ENCODE assay signal across 12 cellular contexts in the genomic region with DNA sequence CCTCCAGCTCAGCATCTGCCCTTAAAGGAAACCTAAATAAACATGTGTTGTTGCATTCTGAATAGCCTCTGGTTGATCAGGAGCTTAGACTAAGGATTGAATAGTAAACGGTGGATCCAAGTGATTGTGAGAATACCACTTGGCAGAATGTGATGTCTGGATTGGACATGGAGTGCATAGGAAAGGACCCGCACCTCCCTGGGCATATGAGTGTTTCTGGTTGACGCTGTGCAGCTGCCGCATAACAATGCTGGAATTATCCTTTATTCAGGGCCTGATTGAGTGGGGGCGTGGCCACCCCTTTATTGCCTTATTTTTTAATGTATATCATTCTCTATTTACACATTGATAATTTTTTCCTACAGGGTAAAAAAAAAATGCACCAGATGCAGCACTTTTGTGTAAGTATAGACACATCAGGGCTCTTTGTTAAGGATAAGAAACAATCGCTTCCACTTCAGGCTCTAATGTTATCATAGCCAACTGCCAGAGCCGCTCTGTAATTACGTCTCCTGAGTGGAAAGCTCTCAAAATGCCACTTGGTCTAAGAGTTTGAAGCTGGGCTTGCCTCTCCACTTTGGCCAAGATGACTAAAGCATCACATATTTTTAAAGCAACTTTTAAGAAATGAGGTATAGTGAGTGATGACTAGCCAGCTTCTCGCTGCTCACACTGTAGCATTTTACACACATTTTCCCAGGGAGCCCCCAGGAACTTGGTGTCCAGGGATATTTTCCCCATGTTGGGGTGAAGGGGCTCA. TPM values are rescaled to one million over a fixed set of nuclear protein-coding genes. Genes with fewer than 3 reads are reported as not detected.
A peak's percentile ranks its signal among the peaks of the same experiment; 100 is the strongest.
DNase-seq lines count a peak whose midpoint lies in the region; ATAC-seq and TF ChIP-seq lines count a peak whose summit lies in the region.
"Had no signal": no experiment of that assay in that cellular context is flagged by ENCODE, and none has a peak within 500 bp of the region (broad histone marks: within the 10 kb centered on the region; RNA-seq: fewer than 3 reads in every experiment).

No MANE protein-coding gene starts in this region.

- no peaks in the 10 kb centered on the region for H3K27me3 Mint-ChIP-seq in CD8-positive, alpha-beta T cell (ENCODE audit: low read depth)
- H3K27me3 Mint-ChIP-seq in endothelial cell (ENCODE audit: unreplicated experiment), result peaks cover 2% of the 10 kb centered on the region

- peak overlapping the region; percentile 97 for H3K27ac Mint-ChIP-seq in CD8-positive, alpha-beta T cell
- H3K27ac Mint-ChIP-seq in endothelial cell (ENCODE audit: unreplicated experiment), result no peak overlapping the region
- H3K27ac Mint-ChIP-seq: nephron had no signal

- H3K4me1 Mint-ChIP-seq in CD8-positive, alpha-beta T cell (ENCODE audit: low read depth), result peaks cover 84% of the 10 kb centered on the region
- H3K4me1 Mint-ChIP-seq in endothelial cell (ENCODE audit: unreplicated experiment), result no peaks in the 10 kb centered on the region

- no peak overlapping the region for H2AK5ac ChIP-seq in neuronal stem cell (ENCODE audit: low read depth, low read length)

- no peak overlapping the region for H2BK15ac ChIP-seq in neuronal stem cell (ENCODE audit: low read length)

- POLR2A ChIA-PET in CD8-positive, alpha-beta T cell (lab: Charles Lee), result interaction anchor here (0.6 to 3.7 kb wide), 9 partner anchors 10 to 192 kb away, joined by 3 to 37 read pairs (median 10); a partner anchor contains a TSS
- POLR2A ChIA-PET in PC-9 (lab: Charles Lee; ENCODE audit: unreplicated experiment), result interaction anchor here (0.5 to 1.5 kb wide), 2 partner anchors 21 kb away, joined by 3 to 13 read pairs; no protein-coding TSS in a partner anchor

- H3K9me3 Mint-ChIP-seq in CD8-positive, alpha-beta T cell, result no peaks in the 10 kb centered on the region
- no peaks in the 10 kb centered on the region for H3K9me3 Mint-ChIP-seq in endothelial cell (ENCODE audit: unreplicated experiment)
- H3K9me3 Mint-ChIP-seq: nephron had no signal

- no peak overlapping the region for H3K23ac ChIP-seq in neuronal stem cell (ENCODE audit: low read depth, low read length, poor library complexity)

- H2BK12ac ChIP-seq in neuronal stem cell (ENCODE audit: low read length), result no peak overlapping the region

- H3K9me2 ChIP-seq in Loucy (replicated peaks; ENCODE audit: low read depth, low read length) (no peaks in the 10 kb centered on the region), PC-9 (ENCODE audit: insufficient read depth) (no peaks in the 10 kb centered on the region)

- TF ChIP-seq CTCF in CD8-positive, alpha-beta T cell (IDR thresholded peaks at IDR 0.05), result no peak
- TF ChIP-seq CTCF in Loucy (conservative IDR thresholded peaks at IDR 0.05; ENCODE audit: low read length) (no peak), PC-9 (conservative IDR thresholded peaks at IDR 0.05) (no peak), fibroblast of the aortic adventitia (IDR thresholded peaks at IDR 0.05; ENCODE audit: insufficient read depth, low read length) (no peak), endothelial cell (IDR thresholded peaks at IDR 0.05; ENCODE audit: unreplicated experiment) (no peak)

- H4K20me1 ChIP-seq in Loucy (ENCODE audit: insufficient read depth, low read length, poor library complexity, severe bottlenecking) (no peaks in the 10 kb centered on the region), PC-9 (ENCODE audit: insufficient read depth) (no peaks in the 10 kb centered on the region)

- H3K36me3 Mint-ChIP-seq in CD8-positive, alpha-beta T cell, result peaks cover under 1% of the 10 kb centered on the region
- peaks cover 4% of the 10 kb centered on the region for H3K36me3 Mint-ChIP-seq in endothelial cell (ENCODE audit: low read depth, unreplicated experiment)

- no TSS peak for BruUV-seq in PC-9 (replicated peaks; lab: Mats Ljungman, UMichigan)

- H3K4me3 Mint-ChIP-seq in CD8-positive, alpha-beta T cell, result peak overlapping the region; percentile 81
- no peak overlapping the region for H3K4me3 Mint-ChIP-seq in endothelial cell (ENCODE audit: unreplicated experiment)
- H3K4me3 Mint-ChIP-seq: nephron had no signal

- no peaks in the 10 kb centered on the region for H3K27me3 ChIP-seq in CD8-positive, alpha-beta T cell (ENCODE audit: insufficient read depth, low read length)
- H3K27me3 ChIP-seq in Loucy (ENCODE audit: insufficient read depth, low read length, poor library complexity, severe bottlenecking) (peaks cover 2% of the 10 kb centered on the region), PC-9 (ENCODE audit: insufficient read depth, low read depth) (no peaks in the 10 kb centered on the region), neuronal stem cell (ENCODE audit: control insufficient read depth in 3 of 3, insufficient read depth in 3 of 3, low read depth in 1 of 3, low read length in 3 of 3) (peaks cover 0 to 20% (median 0%) of the 10 kb centered on the region in 3 experiments)

- H3K14ac ChIP-seq in neuronal stem cell (ENCODE audit: low read length), result no peak overlapping the region

- H3K4me2 ChIP-seq in Loucy (ENCODE audit: low read depth, low read length, poor library complexity, severe bottlenecking), result peak overlapping the region; percentile 79
- peak overlapping the region; percentile 79 for H3K4me2 ChIP-seq in PC-9
- H3K4me2 ChIP-seq in neuronal stem cell (ENCODE audit: insufficient read depth, low read length, poor library complexity, severe bottlenecking), result no peak overlapping the region

- no peaks in the 10 kb centered on the region for H3K9me3 ChIP-seq in CD8-positive, alpha-beta T cell (ENCODE audit: low read length)
- H3K9me3 ChIP-seq in Loucy (ENCODE audit: insufficient read depth, low read depth, low read length) (no peaks in the 10 kb centered on the region), PC-9 (ENCODE audit: insufficient read depth, low read depth) (no peaks in the 10 kb centered on the region), neuronal stem cell (replicated peaks in 1 of 2; ENCODE audit: control insufficient read depth in 2 of 2, insufficient read depth in 1 of 2, low read depth in 1 of 2, low read length in 2 of 2) (no peaks in the 10 kb centered on the region)

- intact Hi-C loops in CD8-positive, alpha-beta T cell (cut with DNase I, micrococcal nuclease), result loop anchor here in 1 of 2 experiments (5.0 kb wide), 1 partner anchor 76 kb away; a partner anchor contains a TSS
- intact Hi-C loops in PC-9 (cut with micrococcal nuclease; ENCODE audit: unreplicated experiment), result loop anchor here (5.0 to 10.0 kb wide), 2 partner anchors 146 to 502 kb away; a partner anchor contains a TSS

- peaks cover 77% of the 10 kb centered on the region for H3K4me1 ChIP-seq in CD8-positive, alpha-beta T cell (ENCODE audit: insufficient read depth, low read length)
- H3K4me1 ChIP-seq in Loucy (ENCODE audit: insufficient read depth, low read length, poor library complexity, severe bottlenecking) (peaks cover 22% of the 10 kb centered on the region), PC-9 (replicated peaks; ENCODE audit: insufficient read depth) (peaks cover 53% of the 10 kb centered on the region), neuronal stem cell (ENCODE audit: control insufficient read depth in 2 of 2, insufficient read depth in 1 of 2, low read depth in 1 of 2, low read length in 2 of 2) (peaks cover 3 to 13% of the 10 kb centered on the region in 2 donors)

- H2BK5ac ChIP-seq in neuronal stem cell (ENCODE audit: low read length), result no peak overlapping the region

- no peak for ATAC-seq in CD8-positive, alpha-beta T cell
- no peak for ATAC-seq in HG03025 (IDR thresholded peaks at IDR 0.05; ENCODE audit: low FRiP score, unreplicated experiment)

- H3K79me2 ChIP-seq in Loucy (ENCODE audit: insufficient read depth, low read length) (no peaks in the 10 kb centered on the region), PC-9 (ENCODE audit: low read depth) (no peaks in the 10 kb centered on the region)

- CTCF ChIA-PET in CD8-positive, alpha-beta T cell (lab: Charles Lee), result interaction anchor here (0.7 to 5.8 kb wide), 9 partner anchors 13 to 156 kb away, joined by 3 to 27 read pairs (median 3); no protein-coding TSS in a partner anchor
- CTCF ChIA-PET in PC-9 (lab: Charles Lee), result interaction anchor here (0.8 to 1.2 kb wide), 4 partner anchors 79 to 188 kb away, joined by 3 read pairs; a partner anchor contains a TSS

- H2AFZ ChIP-seq in Loucy (ENCODE audit: low read length) (0 out of 2 replicates have a peak overlapping the region, but pooled peaks have one; percentile 13), PC-9 (peak overlapping the region; percentile 65), neuronal stem cell (ENCODE audit: low read length) (no peak overlapping the region)

- H3K18ac ChIP-seq in neuronal stem cell (ENCODE audit: low read length), result no peak overlapping the region

- no peak for DNase-seq in CD8-positive, alpha-beta T cell
- DNase-seq in PC-9, result peak; percentile 19 to 80
- peak; percentile 21 for DNase-seq in fibroblast of the aortic adventitia (ENCODE audit: low read depth)
- DNase-seq in neuronal stem cell (ENCODE audit: low spot score), result no peak
- no peak for DNase-seq in endothelial cell (ENCODE audit: low spot score)
- no peak for DNase-seq in NCI-H82 treated with DMSO at 0.1 percent for 48 hours (lab: John Stamatoyannopoulos, UW; ENCODE audit: unreplicated experiment)
- DNase-seq: Calu3, IMR-90 had no signal

- no peak overlapping the region for H2BK120ac ChIP-seq in neuronal stem cell (ENCODE audit: low read depth, low read length)

- H3F3A ChIP-seq in Loucy (ENCODE audit: low read depth) (no peaks in the 10 kb centered on the region), PC-9 (ENCODE audit: insufficient read depth, low read depth) (peaks cover 36% of the 10 kb centered on the region)

- no peak overlapping the region for H3K4ac ChIP-seq in neuronal stem cell (ENCODE audit: low read length)

- peak overlapping the region; percentile 31 for H3K4me3 ChIP-seq in CD8-positive, alpha-beta T cell (ENCODE audit: low read depth, low read length)
- H3K4me3 ChIP-seq in Loucy (ENCODE audit: low read length, poor library complexity, severe bottlenecking) (no peak overlapping the region), PC-9 (peak overlapping the region; percentile 35; the same call in 1 of the 2 replicates), fibroblast of the aortic adventitia (ENCODE audit: low read depth, low read length) (no peak overlapping the region), neuronal stem cell (ENCODE audit: low read length in 2 of 2) (no peak overlapping the region)

- peak overlapping the region; percentile 49 for H3K27ac ChIP-seq in CD8-positive, alpha-beta T cell (ENCODE audit: low read depth, low read length)
- H3K27ac ChIP-seq in PC-9 (peak overlapping the region; percentile 96), neuronal stem cell (replicated peaks; ENCODE audit: low read length) (no peak overlapping the region)

- WGBS in neuronal stem cell (ENCODE audit: extremely low coverage in 2 of 2, insufficient read length in 2 of 2, insufficient replicate concordance in 1 of 2), 2 donors, result no CpG with 5 or more reads among the region's 9 CpGs

- no peak overlapping the region for H4K91ac ChIP-seq in neuronal stem cell (ENCODE audit: low read depth, low read length, poor library complexity)

- no peak overlapping the region for H4K8ac ChIP-seq in neuronal stem cell (ENCODE audit: low read depth, low read length)

- no peaks in the 10 kb centered on the region for H3K36me3 ChIP-seq in CD8-positive, alpha-beta T cell (ENCODE audit: insufficient read depth, low read length)
- H3K36me3 ChIP-seq in Loucy (ENCODE audit: insufficient read depth, low read length), result no peaks in the 10 kb centered on the region
- no peaks in the 10 kb centered on the region for H3K36me3 ChIP-seq in PC-9 (ENCODE audit: low read depth)
- no peaks in the 10 kb centered on the region for H3K36me3 ChIP-seq in neuronal stem cell (replicated peaks in 1 of 2; ENCODE audit: control insufficient read depth in 2 of 2, insufficient read depth in 2 of 2, low read length in 2 of 2)

- H3K79me1 ChIP-seq in neuronal stem cell (ENCODE audit: low read depth, low read length), result no peaks in the 10 kb centered on the region

- H3K9ac ChIP-seq in Loucy (ENCODE audit: low read depth, low read length, poor library complexity, severe bottlenecking), result no peak overlapping the region
- no peak overlapping the region for H3K9ac ChIP-seq in neuronal stem cell (ENCODE audit: low read depth, low read length, poor library complexity)

RNA-seq across cellular contexts. Expression of a gene that starts 5.7 kb away (rescaled TPM):
- 10 to 100 TPM; 87.8 to 99.3 TPM for total RNA-seq in CD8-positive, alpha-beta T cell
- 84.9 and 89.0 TPM in 2 replicates for total RNA-seq in PC-9 (2021)
- not detected in 2 replicates for total RNA-seq in fibroblast of the aortic adventitia (ENCODE audit: low replicate concordance)
- polyA plus RNA-seq in neuronal stem cell (2013, experiment 1 of 2), result 0.47 TPM
- 0.44 TPM for polyA plus RNA-seq in neuronal stem cell (2013, experiment 2 of 2)
- total RNA-seq in endothelial cell (ENCODE audit: unreplicated experiment), result 1.1 TPM
- total RNA-seq: fibroblast of lung, IMR-90 had no signal
- polyA plus RNA-seq: fibroblast of lung, IMR-90 had no signal

Comparison
In these comparisons a context has a peak if more than half of its experiments do, and no peak if none do; other contexts are left out.
1. DNase-seq: peak in PC-9 (2 of 2) and fibroblast of the aortic adventitia (single experiment); none in CD8-positive, alpha-beta T cell (0 of 7), neuronal stem cell (single experiment), endothelial cell (single experiment) and NCI-H82 treated with DMSO at 0.1 percent for 48 hours (single experiment).
2. H3K4me3 ChIP-seq: peak in CD8-positive, alpha-beta T cell (single experiment) and PC-9 (single experiment); none in Loucy (single experiment), fibroblast of the aortic adventitia (single experiment) and neuronal stem cell (0 of 2).
3. RNA of a gene that starts 5.7 kb away (total RNA-seq): 87.8 to 99.3 TPM in CD8-positive, alpha-beta T cell and 84.9 to 89.0 TPM in PC-9; 1.1 TPM in endothelial cell (single experiment) and not detected in fibroblast of the aortic adventitia; every median in the first group is over 10 times any median in the second.